ENCODE assay signal across 28 cellular contexts in the genomic region with DNA sequence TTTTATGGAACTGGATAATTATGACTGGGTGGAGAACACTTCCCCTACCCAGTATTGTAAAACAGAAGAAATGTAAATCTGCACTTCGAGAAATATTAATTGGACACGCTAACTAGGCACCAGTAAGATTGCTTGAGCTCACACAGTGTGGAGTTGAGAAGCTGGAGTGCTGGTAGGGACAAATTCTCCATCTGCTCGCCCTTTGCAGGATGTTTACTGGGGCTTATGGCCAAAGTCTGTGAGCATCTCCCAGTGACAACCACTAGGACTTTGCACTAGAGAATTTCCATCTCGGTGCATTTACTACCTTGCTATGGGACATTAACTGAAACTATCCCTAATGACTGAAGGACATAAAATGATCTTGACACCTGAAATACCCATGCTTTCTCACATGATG. TPM values are rescaled to one million over a fixed set of nuclear protein-coding genes. Genes with fewer than 3 reads are reported as not detected.
"Had no signal": no experiment of that assay in that cellular context is flagged by ENCODE, and none has a peak within 500 bp of the region (broad histone marks: within the 10 kb centered on the region; RNA-seq: fewer than 3 reads in every experiment).

No MANE protein-coding gene starts in this region.

- H3K4me3 ChIP-seq: ascending aorta, breast epithelium, cardiac muscle cell, esophagus squamous epithelium had no signal

- DNase-seq: activated B cell treated with CpG ODN at 0.5 μM for 24 hours; activated CD4-positive, alpha-beta memory T cell treated with anti-CD3 and anti-CD28 coated beads, Interleukin-2, amount 10 ng/mL, durations not matched to agents 7 days and 5 days; activated CD4-positive, alpha-beta T cell treated with anti-CD3 and anti-CD28 coated beads for 36 hours; activated CD4-positive, alpha-beta T cell treated with anti-CD3 and anti-CD28 coated beads, Interleukin-2, amount 10 ng/mL, durations not matched to agents 24 days and 14 days; activated CD4-positive, CD25-positive, alpha-beta regulatory T cell treated with anti-CD3 and anti-CD28 coated beads, Interleukin-2, amount 50 U/mL, for 72 hours; activated gamma-delta T cell; activated naive CD4-positive, alpha-beta T cell; activated naive CD4-positive, alpha-beta T cell treated with anti-CD3 and anti-CD28 coated beads, Interleukin-2, amount 10 ng/mL, durations not matched to agents 7 days and 5 days; activated naive CD8-positive, alpha-beta T cell treated with anti-CD3 and anti-CD28 coated beads, Interleukin-2, amount 10 ng/mL, durations not matched to agents 7 days and 5 days; activated T-cell treated with anti-CD3 and anti-CD28 coated beads, Interleukin-2, amount 50 U/mL, for 4 hours; central memory CD4-positive, alpha-beta T cell; cortex of kidney; effector CD4-positive, alpha-beta T cell; effector memory CD8-positive, alpha-beta T cell; esophagus squamous epithelium; foreskin melanocyte; head of caudate nucleus; T-helper 1 cell; T-helper 17 cell; WERI-Rb-1 had no signal

- ATAC-seq: activated CD4-positive, alpha-beta T cell treated with anti-CD3 and anti-CD28 coated beads for 36 hours; activated naive CD4-positive, alpha-beta T cell treated with anti-CD3 and anti-CD28 coated beads, Interleukin-2, amount 50 U/mL, for 72 hours; activated T-cell treated with anti-CD3 and anti-CD28 coated beads, Interleukin-2, amount 50 U/mL, for 4 hours; effector memory CD8-positive, alpha-beta T cell; T-helper 17 cell had no signal

- H3K9me3 ChIP-seq: ascending aorta, breast epithelium, esophagus squamous epithelium had no signal

- H3K4me1 ChIP-seq: breast epithelium, esophagus squamous epithelium had no signal

- H3K27ac ChIP-seq: breast epithelium, cardiac muscle cell, epithelial cell of prostate, esophagus squamous epithelium, WERI-Rb-1 had no signal

- H3K27me3 ChIP-seq: ascending aorta, cardiac muscle cell, esophagus squamous epithelium had no signal

- H3K36me3 ChIP-seq: breast epithelium, WERI-Rb-1 had no signal

RNA-seq across cellular contexts. Expression of a gene that starts 33.7 kb away (rescaled TPM):
- total RNA-seq: activated CD4-positive, alpha-beta memory T cell treated with anti-CD3 and anti-CD28 coated beads, Interleukin-2, amount 10 ng/mL, durations not matched to agents 7 days and 5 days; cardiac muscle cell; chondrocyte; dermis blood vessel endothelial cell; fibroblast of lung had no signal
- polyA plus RNA-seq: fibroblast of lung had no signal
